In genomic region chr7:74253975-74254857, GRCh38 we compare ENCODE assay signal across 8 cellular contexts. TPM values are rescaled to one million over a fixed set of nuclear protein-coding genes. Genes with fewer than 3 reads are reported as not detected.
DNase-seq lines count a peak whose midpoint lies in the region; ATAC-seq, FAIRE-seq and TF ChIP-seq lines count a peak whose summit lies in the region.

TSS of gene RFC2 (minus strand) at chr7:74254399. CDS start at chr7:74254383, 16 bp downstream.

- POLR2A ChIA-PET in Caco-2 (lab: Charles Lee): interaction anchor here (0.6 kb wide), 1 partner anchor 33 kb away, joined by 3 read pairs; no protein-coding TSS in a partner anchor

- H3K4me1 Mint-ChIP-seq in Caco-2 (ENCODE audit: low read depth, unreplicated experiment): peaks cover 7% of the 10 kb centered on the region

- 0% methylated on average over 72 to 83 of the region's 83 CpGs for WGBS in mesodermal cell (ENCODE audit: insufficient coverage in 2 of 2), 2 experiments

- CTCF ChIA-PET in Caco-2 (lab: Charles Lee): interaction anchor here (0.6 to 1.2 kb wide), 3 partner anchors 48 to 365 kb away, joined by 3 to 5 read pairs (median 4); no protein-coding TSS in a partner anchor

- H3K9me3 Mint-ChIP-seq in Caco-2 (ENCODE audit: unreplicated experiment): no peaks in the 10 kb centered on the region

- H3K4me3 ChIP-seq in Caco-2 (ENCODE audit: low read depth, low read length): peak within 1 kb of the TSS; percentile 98
- H3K4me3 ChIP-seq in mesodermal cell (ENCODE audit: extremely low read depth, insufficient read depth, low read length, poor library complexity, severe bottlenecking): peak within 1 kb of the TSS; percentile 70

- H3K27ac ChIP-seq in mesodermal cell (ENCODE audit: low read depth, low read length, severe bottlenecking): peak within 1 kb of the TSS; percentile 89

- H3K36me3 Mint-ChIP-seq in Caco-2 (ENCODE audit: insufficient read depth, unreplicated experiment): peaks cover 44% of the 10 kb centered on the region

- no TSS peak for BruUV-seq in Caco-2 (replicated peaks; lab: Mats Ljungman, UMichigan)

- peak in 1 of 2 experiments; percentile 41 for TF ChIP-seq CTCF in Caco-2 (IDR thresholded peaks at IDR 0.05; ENCODE audit: insufficient read depth in 1 of 2, low read depth in 1 of 2, low read length in 1 of 2, severe bottlenecking in 1 of 2, unreplicated experiment in 1 of 2)

- peak; percentile 33 for FAIRE-seq in HTR-8/SVneo (lab: Jason Lieb, UNC)

- DNase-seq in Caco-2: peak; percentile 95 to 99
- peak; percentile 91 for DNase-seq in HTR-8/SVneo (ENCODE audit: insufficient read length, low spot score)
- peak; percentile 100 for DNase-seq in NOMO-1 treated with dmso at 0.1 percent for 144 hours (lab: John Stamatoyannopoulos, UW; ENCODE audit: unreplicated experiment)
- peak; percentile 73 for DNase-seq in activated CD8-positive, alpha-beta memory T cell treated with anti-CD3 and anti-CD28 coated beads, Interleukin-2, amount 50 U/mL, for 1 hour (ENCODE audit: extremely low read depth)
- peak; percentile 84 to 93 for DNase-seq in stimulated activated CD8-positive, alpha-beta memory T cell treated with anti-CD3 and anti-CD28 coated beads, Interleukin-15, amount 100 ng/mL, for 4 hours (ENCODE audit: low read depth in 2 of 2)

- H3K27ac Mint-ChIP-seq in Caco-2 (ENCODE audit: unreplicated experiment): peak within 1 kb of the TSS; percentile 97

- peak; percentile 83 for ATAC-seq in GM21360 (IDR thresholded peaks at IDR 0.05; ENCODE audit: unreplicated experiment)

- intact Hi-C loops in Caco-2 (cut with micrococcal nuclease; ENCODE audit: unreplicated experiment): no loop called here

- H3K27me3 ChIP-seq in Caco-2 (replicated peaks; ENCODE audit: control insufficient read depth, insufficient read depth, low read length): no peaks in the 10 kb centered on the region

- H3K36me3 ChIP-seq in Caco-2 (ENCODE audit: control insufficient read depth, insufficient read depth, low read length) (peaks cover 5% of the 10 kb centered on the region; the same call in 1 of the 2 replicates), mesodermal cell (ENCODE audit: control insufficient read depth, insufficient read depth, low read length) (peaks cover 32% of the 10 kb centered on the region)

- peak within 1 kb of the TSS; percentile 97 for H3K4me3 Mint-ChIP-seq in Caco-2 (ENCODE audit: unreplicated experiment)

- peaks cover 7% of the 10 kb centered on the region; the same call in 1 of the 2 replicates for H3K4me1 ChIP-seq in Caco-2
- peaks cover 13% of the 10 kb centered on the region for H3K4me1 ChIP-seq in mesodermal cell (ENCODE audit: control insufficient read depth, insufficient read depth, low read length, poor library complexity, severe bottlenecking)

- no peaks in the 10 kb centered on the region for H3K27me3 Mint-ChIP-seq in Caco-2 (ENCODE audit: insufficient read depth, unreplicated experiment)

- H3K9me3 ChIP-seq in Caco-2 (no peaks in the 10 kb centered on the region), mesodermal cell (ENCODE audit: control insufficient read depth, low read length) (no peaks in the 10 kb centered on the region)

- in situ Hi-C loops in endometrial microvascular endothelial cells (cut with HindIII; ENCODE audit: inconsistent ontology term, low pct_unique_long_range_greater_than_20kb, low sequenced_read_pairs): no loop called here

RNA-seq across cellular contexts. Expression of gene RFC2, which starts in this region (rescaled TPM):
- total RNA-seq in Caco-2 (2022) (64.9 and 75.6 TPM in 2 replicates), endometrial microvascular endothelial cells (ENCODE audit: inconsistent ontology term) (43.0 TPM)
- 39.2 TPM for polyA plus RNA-seq in mesodermal cell (2013, experiment 1 of 2)
- polyA plus RNA-seq in mesodermal cell (2013, experiment 2 of 2): 36.9 TPM

Comparison
In these comparisons a context has a peak if more than half of its experiments do, and no peak if none do; other contexts are left out.
1. Peak in every context shown above with its lines: DNase-seq, ATAC-seq, H3K4me3 ChIP-seq and H3K27ac ChIP-seq.